Comparison of ENCODE assay signal across 29 cellular contexts in genomic region chr1:159699653-159700052, GRCh38.
"Had no signal": no experiment of that assay in that cellular context is flagged by ENCODE, and none has a peak within 500 bp of the region (broad histone marks: within the 10 kb centered on the region; RNA-seq: fewer than 3 reads in every experiment).

No MANE protein-coding gene starts in this region.

- ATAC-seq: activated CD4-positive, alpha-beta T cell treated with anti-CD3 and anti-CD28 coated beads for 36 hours; activated CD8-positive, alpha-beta memory T cell treated with anti-CD3 and anti-CD28 coated beads, Interleukin-2, amount 10 ng/mL, durations not matched to agents 7 days and 5 days; activated CD8-positive, alpha-beta T cell treated with anti-CD3 and anti-CD28 coated beads, Interleukin-2, amount 10 ng/mL, durations not matched to agents 7 days and 5 days; activated naive CD8-positive, alpha-beta T cell treated with anti-CD3 and anti-CD28 coated beads, Interleukin-2, amount 50 U/mL, for 24 hours; body of pancreas; effector memory CD8-positive, alpha-beta T cell; gastroesophageal sphincter; heart right ventricle had no signal

- H3K9me3 ChIP-seq: adrenal gland, body of pancreas, esophagus muscularis mucosa, gastroesophageal sphincter, heart right ventricle had no signal

- H3K27me3 ChIP-seq: adrenal gland, body of pancreas, esophagus muscularis mucosa, gastroesophageal sphincter had no signal

- H3K4me3 ChIP-seq: adrenal gland, body of pancreas, esophagus muscularis mucosa, gastroesophageal sphincter, heart right ventricle had no signal

- H3K36me3 ChIP-seq: adrenal gland, esophagus muscularis mucosa, gastroesophageal sphincter, heart right ventricle had no signal

- DNase-seq: activated CD4-positive, alpha-beta memory T cell treated with anti-CD3 and anti-CD28 coated beads for 36 hours; activated CD4-positive, alpha-beta T cell treated with anti-CD3 and anti-CD28 coated beads for 36 hours; activated CD4-positive, alpha-beta T cell treated with anti-CD3 and anti-CD28 coated beads, Interleukin-2, amount 10 ng/mL, durations not matched to agents 24 days and 14 days; activated CD4-positive, CD25-positive, alpha-beta regulatory T cell; activated CD4-positive, CD25-positive, alpha-beta regulatory T cell treated with anti-CD3 and anti-CD28 coated beads, Interleukin-2, amount 50 U/mL, for 72 hours; activated CD8-positive, alpha-beta memory T cell treated with anti-CD3 and anti-CD28 coated beads, Interleukin-2, amount 10 ng/mL, durations not matched to agents 7 days and 5 days; activated CD8-positive, alpha-beta memory T cell treated with anti-CD3 and anti-CD28 coated beads, Interleukin-2, amount 50 U/mL, for 4 hours; activated CD8-positive, alpha-beta T cell treated with anti-CD3 and anti-CD28 coated beads, Interleukin-2, amount 10 ng/mL, durations not matched to agents 7 days and 5 days; activated effector memory CD4-positive, alpha-beta T cell treated with anti-CD3 and anti-CD28 coated beads, Interleukin-2, amount 50 U/mL, for 16 hours; activated naive CD4-positive, alpha-beta T cell treated with anti-CD3 and anti-CD28 coated beads for 36 hours; activated naive CD8-positive, alpha-beta T cell treated with anti-CD3 and anti-CD28 coated beads for 36 hours; activated naive CD8-positive, alpha-beta T cell treated with anti-CD3 and anti-CD28 coated beads, Interleukin-2, amount 50 U/mL, for 24 hours; activated T-cell treated with anti-CD3 and anti-CD28 coated beads, Interleukin-2, amount 50 U/mL, for 1 hour; activated T-cell treated with anti-CD3 and anti-CD28 coated beads, Interleukin-2, amount 50 U/mL, for 48 hours; amygdala; aorta; body of pancreas; caudate nucleus; cortex of kidney; dermis blood vessel endothelial cell; effector CD4-positive, alpha-beta T cell; effector memory CD8-positive, alpha-beta T cell; erythroblast; foreskin melanocyte; heart right ventricle; T-helper 2 cell had no signal

- H3K27ac ChIP-seq: adrenal gland, body of pancreas, esophagus muscularis mucosa, gastroesophageal sphincter, heart right ventricle had no signal

- H3K4me1 ChIP-seq: adrenal gland, body of pancreas, esophagus muscularis mucosa, gastroesophageal sphincter, heart right ventricle had no signal
